In the genomic region with DNA sequence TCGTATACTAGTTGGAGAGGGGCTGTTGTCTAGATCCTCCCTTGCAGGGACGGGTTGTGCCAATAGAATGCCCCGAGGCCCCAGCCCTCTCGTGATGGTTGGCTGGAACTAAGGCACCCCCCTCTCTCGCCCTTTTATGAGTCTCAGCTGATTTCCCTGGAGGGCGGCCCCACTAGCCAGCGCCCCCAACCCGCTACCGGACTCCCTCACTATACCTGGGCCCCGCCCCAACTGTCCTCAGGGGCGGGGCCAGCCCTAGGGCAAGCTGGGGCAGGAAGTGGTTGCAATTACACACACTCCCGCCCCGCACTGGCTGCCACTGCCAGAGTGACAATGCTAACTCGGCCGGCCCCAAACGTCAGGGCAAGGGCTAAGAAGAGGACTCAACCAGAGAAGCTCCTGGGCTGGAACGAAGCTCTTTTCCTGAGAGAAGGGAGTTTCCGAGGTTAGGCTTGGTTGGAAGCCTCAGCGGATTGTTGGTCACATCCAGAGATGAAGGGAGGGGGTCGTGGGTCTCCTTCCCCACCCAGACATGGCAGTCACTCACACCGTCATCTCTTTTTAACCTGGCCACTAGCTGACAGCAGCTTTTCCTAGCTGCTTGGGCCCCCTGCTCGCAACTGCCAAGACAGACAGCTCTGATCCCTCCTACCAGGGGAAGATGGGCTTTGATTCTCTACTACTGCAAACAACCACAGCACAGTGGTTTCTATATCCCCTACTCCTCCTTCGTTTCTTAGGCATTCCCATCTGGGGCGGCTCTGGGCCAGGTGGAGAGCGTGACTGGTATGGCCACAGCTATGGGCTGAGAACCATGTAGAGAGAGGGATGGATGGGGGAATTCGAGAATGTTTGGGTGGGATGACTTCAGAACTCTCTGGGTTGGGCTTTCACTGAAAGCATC, we compare ENCODE assay signal across 1 cellular context.
TF ChIP-seq lines count a peak whose summit lies in the region.

No MANE protein-coding gene starts in this region.

TF ChIP-seq in HEK293, 187 proteins besides CTCF, POLR2A, EP300 and RAD21 (continued from another document):
- TF ChIP-seq, protein P1, sequence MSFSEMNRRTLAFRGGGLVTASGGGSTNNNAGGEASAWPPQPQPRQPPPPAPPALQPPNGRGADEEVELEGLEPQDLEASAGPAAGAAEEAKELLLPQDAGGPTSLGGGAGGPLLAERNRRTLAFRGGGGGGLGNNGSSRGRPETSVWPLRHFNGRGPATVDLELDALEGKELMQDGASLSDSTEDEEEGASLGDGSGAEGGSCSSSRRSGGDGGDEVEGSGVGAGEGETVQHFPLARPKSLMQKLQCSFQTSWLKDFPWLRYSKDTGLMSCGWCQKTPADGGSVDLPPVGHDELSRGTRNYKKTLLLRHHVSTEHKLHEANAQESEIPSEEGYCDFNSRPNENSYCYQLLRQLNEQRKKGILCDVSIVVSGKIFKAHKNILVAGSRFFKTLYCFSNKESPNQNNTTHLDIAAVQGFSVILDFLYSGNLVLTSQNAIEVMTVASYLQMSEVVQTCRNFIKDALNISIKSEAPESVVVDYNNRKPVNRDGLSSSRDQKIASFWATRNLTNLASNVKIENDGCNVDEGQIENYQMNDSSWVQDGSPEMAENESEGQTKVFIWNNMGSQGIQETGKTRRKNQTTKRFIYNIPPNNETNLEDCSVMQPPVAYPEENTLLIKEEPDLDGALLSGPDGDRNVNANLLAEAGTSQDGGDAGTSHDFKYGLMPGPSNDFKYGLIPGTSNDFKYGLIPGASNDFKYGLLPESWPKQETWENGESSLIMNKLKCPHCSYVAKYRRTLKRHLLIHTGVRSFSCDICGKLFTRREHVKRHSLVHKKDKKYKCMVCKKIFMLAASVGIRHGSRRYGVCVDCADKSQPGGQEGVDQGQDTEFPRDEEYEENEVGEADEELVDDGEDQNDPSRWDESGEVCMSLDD (tag by site-specific recombination; IDR thresholded peaks at IDR 0.05): no peak
- TF ChIP-seq ZNF423 (tag by site-specific recombination; IDR thresholded peaks at IDR 0.05) (no peak), ZNF571 (tag by site-specific recombination; IDR thresholded peaks at IDR 0.05) (no peak), GLIS1 (tag by site-specific recombination; IDR thresholded peaks at IDR 0.05) (no peak), YY2 (tag by site-specific recombination; IDR thresholded peaks at IDR 0.05) (no peak), ZNF292 (tag by site-specific recombination; IDR thresholded peaks at IDR 0.05; ENCODE audit: borderline replicate concordance, low read depth) (no peak), ZNF555 (tag by site-specific recombination; conservative IDR thresholded peaks at IDR 0.05) (no peak), ZBTB20 (tag by site-specific recombination; IDR thresholded peaks at IDR 0.05) (peak; percentile 66; the same call in 1 of the 2 replicates), WT1 (tag by site-specific recombination; IDR thresholded peaks at IDR 0.05) (0 out of 2 replicates have a peak, but pooled peaks have one; percentile 30), ZNF747 (tag by site-specific recombination; IDR thresholded peaks at IDR 0.05) (no peak)
- TF ChIP-seq, protein P2, sequence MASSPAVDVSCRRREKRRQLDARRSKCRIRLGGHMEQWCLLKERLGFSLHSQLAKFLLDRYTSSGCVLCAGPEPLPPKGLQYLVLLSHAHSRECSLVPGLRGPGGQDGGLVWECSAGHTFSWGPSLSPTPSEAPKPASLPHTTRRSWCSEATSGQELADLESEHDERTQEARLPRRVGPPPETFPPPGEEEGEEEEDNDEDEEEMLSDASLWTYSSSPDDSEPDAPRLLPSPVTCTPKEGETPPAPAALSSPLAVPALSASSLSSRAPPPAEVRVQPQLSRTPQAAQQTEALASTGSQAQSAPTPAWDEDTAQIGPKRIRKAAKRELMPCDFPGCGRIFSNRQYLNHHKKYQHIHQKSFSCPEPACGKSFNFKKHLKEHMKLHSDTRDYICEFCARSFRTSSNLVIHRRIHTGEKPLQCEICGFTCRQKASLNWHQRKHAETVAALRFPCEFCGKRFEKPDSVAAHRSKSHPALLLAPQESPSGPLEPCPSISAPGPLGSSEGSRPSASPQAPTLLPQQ (tag by site-specific recombination; IDR thresholded peaks at IDR 0.05): peak; percentile 70
- TF ChIP-seq, protein P3, sequence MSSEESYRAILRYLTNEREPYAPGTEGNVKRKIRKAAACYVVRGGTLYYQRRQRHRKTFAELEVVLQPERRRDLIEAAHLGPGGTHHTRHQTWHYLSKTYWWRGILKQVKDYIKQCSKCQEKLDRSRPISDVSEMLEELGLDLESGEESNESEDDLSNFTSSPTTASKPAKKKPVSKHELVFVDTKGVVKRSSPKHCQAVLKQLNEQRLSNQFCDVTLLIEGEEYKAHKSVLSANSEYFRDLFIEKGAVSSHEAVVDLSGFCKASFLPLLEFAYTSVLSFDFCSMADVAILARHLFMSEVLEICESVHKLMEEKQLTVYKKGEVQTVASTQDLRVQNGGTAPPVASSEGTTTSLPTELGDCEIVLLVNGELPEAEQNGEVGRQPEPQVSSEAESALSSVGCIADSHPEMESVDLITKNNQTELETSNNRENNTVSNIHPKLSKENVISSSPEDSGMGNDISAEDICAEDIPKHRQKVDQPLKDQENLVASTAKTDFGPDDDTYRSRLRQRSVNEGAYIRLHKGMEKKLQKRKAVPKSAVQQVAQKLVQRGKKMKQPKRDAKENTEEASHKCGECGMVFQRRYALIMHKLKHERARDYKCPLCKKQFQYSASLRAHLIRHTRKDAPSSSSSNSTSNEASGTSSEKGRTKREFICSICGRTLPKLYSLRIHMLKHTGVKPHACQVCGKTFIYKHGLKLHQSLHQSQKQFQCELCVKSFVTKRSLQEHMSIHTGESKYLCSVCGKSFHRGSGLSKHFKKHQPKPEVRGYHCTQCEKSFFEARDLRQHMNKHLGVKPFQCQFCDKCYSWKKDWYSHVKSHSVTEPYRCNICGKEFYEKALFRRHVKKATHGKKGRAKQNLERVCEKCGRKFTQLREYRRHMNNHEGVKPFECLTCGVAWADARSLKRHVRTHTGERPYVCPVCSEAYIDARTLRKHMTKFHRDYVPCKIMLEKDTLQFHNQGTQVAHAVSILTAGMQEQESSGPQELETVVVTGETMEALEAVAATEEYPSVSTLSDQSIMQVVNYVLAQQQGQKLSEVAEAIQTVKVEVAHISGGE (tag by site-specific recombination; conservative IDR thresholded peaks at IDR 0.05; ENCODE audit: low read depth): no peak
TF ChIP-seq in HEK293: peak in this region for 25.
